7 cellular contexts compared by ENCODE assay signal in the genomic region with DNA sequence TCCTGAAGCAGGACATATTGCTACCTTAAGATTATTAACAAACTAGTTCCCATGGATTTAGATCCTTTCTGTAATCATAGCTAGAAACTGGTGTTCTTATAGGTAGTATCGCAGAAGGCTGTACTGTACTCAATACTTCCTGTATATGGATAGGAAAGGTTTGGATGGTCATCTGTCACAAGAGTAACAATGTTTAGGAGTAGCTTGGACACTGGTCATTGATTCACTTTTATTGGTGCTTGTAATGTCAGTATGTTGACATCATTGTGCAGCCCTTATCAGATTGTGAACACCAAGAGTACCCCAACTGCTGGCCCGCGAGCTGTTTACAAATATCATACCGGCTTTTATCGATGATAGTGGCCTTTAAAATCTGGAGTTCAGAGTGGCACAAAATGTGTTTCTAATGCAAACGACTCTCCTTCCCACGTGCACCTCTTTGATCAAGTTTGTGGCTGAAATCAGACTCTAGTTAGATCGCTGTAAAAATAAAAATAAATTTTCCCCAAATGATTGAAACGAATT. TPM values are rescaled to one million over a fixed set of nuclear protein-coding genes. Genes with fewer than 3 reads are reported as not detected.
DNase-seq lines count a peak whose midpoint lies in the region; ATAC-seq and TF ChIP-seq lines count a peak whose summit lies in the region.

No MANE protein-coding gene starts in this region.

- H3K27me3 Mint-ChIP-seq in WTC11 (ENCODE audit: low read depth) = peaks cover 7% of the 10 kb centered on the region

- no peaks in the 10 kb centered on the region for H3K36me3 Mint-ChIP-seq in WTC11
- H3K36me3 Mint-ChIP-seq in stimulated activated effector memory CD8-positive, alpha-beta T cell treated with anti-CD3 and anti-CD28 coated beads, Interleukin-12 subunit alpha, Interleukin-12 subunit beta, amount 100 ng/mL, for 72 hours = peaks cover 6% of the 10 kb centered on the region

- H3K4me1 Mint-ChIP-seq in WTC11 = peaks cover 30% of the 10 kb centered on the region
- peaks cover 18% of the 10 kb centered on the region for H3K4me1 Mint-ChIP-seq in stimulated activated effector memory CD8-positive, alpha-beta T cell treated with anti-CD3 and anti-CD28 coated beads, Interleukin-12 subunit alpha, Interleukin-12 subunit beta, amount 100 ng/mL, for 72 hours

- no peak for DNase-seq in HFF-Myc (ENCODE audit: extremely low read depth, low read depth)
- DNase-seq in WTC11 (ENCODE audit: low spot score) = no peak
- DNase-seq in right cardiac atrium = no peak
- DNase-seq in stimulated activated effector memory CD8-positive, alpha-beta T cell treated with anti-CD3 and anti-CD28 coated beads, Interleukin-12 subunit alpha, Interleukin-12 subunit beta, amount 100 ng/mL, for 72 hours (ENCODE audit: low spot score in 2 of 2) = no peak
- no peak for DNase-seq in NCI-H1436 treated with DMSO at 0.1 percent for 48 hours (lab: John Stamatoyannopoulos, UW)

- WGBS in right cardiac atrium = 40% methylated on average over 9 of the region's 9 CpGs

- H3K4me1 ChIP-seq in right cardiac atrium (ENCODE audit: control insufficient read depth, insufficient read depth, low read length) = no peaks in the 10 kb centered on the region

- H3K27ac Mint-ChIP-seq in WTC11 = peak overlapping the region; percentile 73; the same call in 1 of the 2 replicates
- H3K27ac Mint-ChIP-seq in stimulated activated effector memory CD8-positive, alpha-beta T cell treated with anti-CD3 and anti-CD28 coated beads, Interleukin-12 subunit alpha, Interleukin-12 subunit beta, amount 100 ng/mL, for 72 hours = peak overlapping the region; percentile 90

- POLR2A ChIA-PET in WTC11 (lab: Charles Lee) = no interaction called here

- H3K4me3 Mint-ChIP-seq in WTC11 = peak overlapping the region; percentile 89
- peak overlapping the region; percentile 83 for H3K4me3 Mint-ChIP-seq in stimulated activated effector memory CD8-positive, alpha-beta T cell treated with anti-CD3 and anti-CD28 coated beads, Interleukin-12 subunit alpha, Interleukin-12 subunit beta, amount 100 ng/mL, for 72 hours

- no peak for TF ChIP-seq CTCF in HFF-Myc (IDR thresholded peaks at IDR 0.05; ENCODE audit: low read depth, low read length, missing control alignments)
- TF ChIP-seq CTCF in WTC11 (IDR thresholded peaks at IDR 0.05) = no peak

- ATAC-seq in WTC11 = no peak
- ATAC-seq in right cardiac atrium = no peak
- no peak for ATAC-seq in stimulated activated effector memory CD8-positive, alpha-beta T cell treated with anti-CD3 and anti-CD28 coated beads, Interleukin-12 subunit alpha, Interleukin-12 subunit beta, amount 100 ng/mL, for 72 hours
- no peak for ATAC-seq in GM21717 (IDR thresholded peaks at IDR 0.05; ENCODE audit: unreplicated experiment)
- no peak for ATAC-seq in GM19395 (IDR thresholded peaks at IDR 0.05; ENCODE audit: unreplicated experiment)

- H3K9me3 ChIP-seq in right cardiac atrium (ENCODE audit: control insufficient read depth, low read length) = no peaks in the 10 kb centered on the region

- H3K27me3 ChIP-seq in right cardiac atrium (ENCODE audit: control insufficient read depth, insufficient read depth) = no peaks in the 10 kb centered on the region

- intact Hi-C loops in right cardiac atrium (cut with DNase I) = no loop called here

- CTCF ChIA-PET in WTC11 (lab: Charles Lee) = interaction anchor here (0.6 kb wide), 1 partner anchor 785 kb away, joined by 3 read pairs; no protein-coding TSS in a partner anchor

- no peak overlapping the region for H3K27ac ChIP-seq in right cardiac atrium (ENCODE audit: low read length)

- H3K4me3 ChIP-seq in HFF-Myc (replicated peaks; ENCODE audit: low read depth, low read length) = peak overlapping the region; percentile 74
- peak overlapping the region; percentile 91 for H3K4me3 ChIP-seq in right cardiac atrium (ENCODE audit: low read length)

- no peaks in the 10 kb centered on the region for H3K9me3 Mint-ChIP-seq in WTC11
- no peaks in the 10 kb centered on the region for H3K9me3 Mint-ChIP-seq in stimulated activated effector memory CD8-positive, alpha-beta T cell treated with anti-CD3 and anti-CD28 coated beads, Interleukin-12 subunit alpha, Interleukin-12 subunit beta, amount 100 ng/mL, for 72 hours

TF ChIP-seq in WTC11, 78 proteins besides CTCF, POLR2A, EP300 and RAD21:
- TF ChIP-seq, protein P1, sequence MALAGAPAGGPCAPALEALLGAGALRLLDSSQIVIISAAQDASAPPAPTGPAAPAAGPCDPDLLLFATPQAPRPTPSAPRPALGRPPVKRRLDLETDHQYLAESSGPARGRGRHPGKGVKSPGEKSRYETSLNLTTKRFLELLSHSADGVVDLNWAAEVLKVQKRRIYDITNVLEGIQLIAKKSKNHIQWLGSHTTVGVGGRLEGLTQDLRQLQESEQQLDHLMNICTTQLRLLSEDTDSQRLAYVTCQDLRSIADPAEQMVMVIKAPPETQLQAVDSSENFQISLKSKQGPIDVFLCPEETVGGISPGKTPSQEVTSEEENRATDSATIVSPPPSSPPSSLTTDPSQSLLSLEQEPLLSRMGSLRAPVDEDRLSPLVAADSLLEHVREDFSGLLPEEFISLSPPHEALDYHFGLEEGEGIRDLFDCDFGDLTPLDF (CRISPR knock-in tag; IDR thresholded peaks at IDR 0.05) = no peak
- TF ChIP-seq TCF7 (CRISPR knock-in tag; IDR thresholded peaks at IDR 0.05; ENCODE audit: low read depth) (no peak), OVOL2 (CRISPR knock-in tag; IDR thresholded peaks at IDR 0.05; ENCODE audit: borderline replicate concordance) (no peak), NR2C2 (CRISPR knock-in tag; IDR thresholded peaks at IDR 0.05) (no peak), GABPB1 (CRISPR knock-in tag; IDR thresholded peaks at IDR 0.05) (no peak), ZNF423 (CRISPR knock-in tag; IDR thresholded peaks at IDR 0.05) (no peak), TEAD4 (CRISPR knock-in tag; IDR thresholded peaks at IDR 0.05) (no peak), SP1 (CRISPR knock-in tag; conservative IDR thresholded peaks at IDR 0.05) (no peak), ZNF263 (CRISPR knock-in tag; IDR thresholded peaks at IDR 0.05; ENCODE audit: low read depth) (no peak), GTF2I (CRISPR knock-in tag; conservative IDR thresholded peaks at IDR 0.05) (no peak)
- TF ChIP-seq, protein P2, sequence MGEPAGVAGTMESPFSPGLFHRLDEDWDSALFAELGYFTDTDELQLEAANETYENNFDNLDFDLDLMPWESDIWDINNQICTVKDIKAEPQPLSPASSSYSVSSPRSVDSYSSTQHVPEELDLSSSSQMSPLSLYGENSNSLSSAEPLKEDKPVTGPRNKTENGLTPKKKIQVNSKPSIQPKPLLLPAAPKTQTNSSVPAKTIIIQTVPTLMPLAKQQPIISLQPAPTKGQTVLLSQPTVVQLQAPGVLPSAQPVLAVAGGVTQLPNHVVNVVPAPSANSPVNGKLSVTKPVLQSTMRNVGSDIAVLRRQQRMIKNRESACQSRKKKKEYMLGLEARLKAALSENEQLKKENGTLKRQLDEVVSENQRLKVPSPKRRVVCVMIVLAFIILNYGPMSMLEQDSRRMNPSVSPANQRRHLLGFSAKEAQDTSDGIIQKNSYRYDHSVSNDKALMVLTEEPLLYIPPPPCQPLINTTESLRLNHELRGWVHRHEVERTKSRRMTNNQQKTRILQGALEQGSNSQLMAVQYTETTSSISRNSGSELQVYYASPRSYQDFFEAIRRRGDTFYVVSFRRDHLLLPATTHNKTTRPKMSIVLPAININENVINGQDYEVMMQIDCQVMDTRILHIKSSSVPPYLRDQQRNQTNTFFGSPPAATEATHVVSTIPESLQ (CRISPR knock-in tag; IDR thresholded peaks at IDR 0.05) = no peak

RNA-seq across cellular contexts. Expression of a gene that starts 0.6 kb away (rescaled TPM):
- total RNA-seq in WTC11 (2021) (21.0 to 21.4 TPM (median 21.4 TPM) in 3 replicates), right cardiac atrium (10 to 100 TPM in 3 of 4 donors, 1 to 10 TPM in 1; 10.0 to 13.6 (median 11.9) TPM)
- polyA plus RNA-seq in right cardiac atrium = 6.1 TPM

RNA-seq across cellular contexts. Expression of a gene that starts 31.2 kb away (rescaled TPM):
- 15.7 to 17.4 TPM (median 16.2 TPM) in 3 replicates for total RNA-seq in WTC11 (2021)
- total RNA-seq in right cardiac atrium = 10 to 100 TPM; 21.5 to 24.7 (median 21.8) TPM
- polyA plus RNA-seq in right cardiac atrium = 11.1 TPM
